ENCODE assay signal across 8 cellular contexts in the genomic region with DNA sequence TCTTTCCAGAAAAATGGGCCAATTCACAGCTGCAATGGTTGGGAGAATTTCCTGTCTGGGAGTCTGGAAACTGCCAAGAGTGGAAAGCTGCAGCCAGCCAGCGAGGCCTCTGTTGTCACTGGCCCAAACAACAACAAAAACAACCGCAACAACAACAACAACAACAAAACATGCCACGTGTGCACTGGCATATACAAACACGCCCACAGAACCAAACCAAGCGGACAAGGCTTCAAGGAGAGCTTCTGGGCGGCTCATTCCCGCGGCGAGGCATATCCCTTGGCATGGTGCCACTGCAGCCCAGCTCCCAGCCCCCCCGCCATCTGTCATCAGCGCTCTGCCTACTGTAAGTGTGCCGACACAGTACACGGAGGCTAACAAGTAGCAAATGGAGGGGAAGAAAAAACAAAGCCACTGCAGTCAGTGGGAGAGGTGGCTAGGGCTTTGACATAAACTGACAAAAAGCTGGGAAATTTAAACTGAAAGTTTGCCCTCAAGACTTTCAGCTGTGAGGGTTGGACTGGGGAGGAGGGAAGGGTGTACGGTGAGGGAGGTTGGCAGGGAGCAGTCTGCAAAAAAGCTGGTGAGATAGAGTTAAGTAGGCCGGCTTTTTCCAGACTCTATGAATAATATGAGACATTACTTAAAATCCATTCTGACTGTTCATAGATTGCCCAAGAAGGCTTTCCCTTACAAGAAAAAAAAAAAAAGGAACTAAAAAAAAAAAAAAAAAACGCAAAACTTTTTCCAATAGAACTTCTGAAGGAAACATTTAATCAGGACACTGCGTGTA.
DNase-seq lines count a peak whose midpoint lies in the region; ATAC-seq and TF ChIP-seq lines count a peak whose summit lies in the region.

No MANE protein-coding gene starts in this region.

- H3K23ac ChIP-seq in neuronal stem cell (ENCODE audit: low read depth, low read length, poor library complexity) = no peak overlapping the region

- ATAC-seq in HG02973 (IDR thresholded peaks at IDR 0.05; ENCODE audit: unreplicated experiment) = no peak

- no peak overlapping the region for H2BK12ac ChIP-seq in neuronal stem cell (ENCODE audit: low read length)

- no peak overlapping the region for H3K27ac ChIP-seq in neuronal stem cell (replicated peaks; ENCODE audit: low read length)

- H3K4me3 ChIP-seq in epithelial cell of proximal tubule (ENCODE audit: low read depth, low read length) (peak overlapping the region; percentile 52), neuronal stem cell (ENCODE audit: low read length in 2 of 2) (no peak overlapping the region), H7 (ENCODE audit: insufficient read depth, low read depth, low read length) (no peak overlapping the region)

- H2BK5ac ChIP-seq in neuronal stem cell (ENCODE audit: low read length) = no peak overlapping the region

- peak overlapping the region; percentile 11 for H2BK15ac ChIP-seq in neuronal stem cell (ENCODE audit: low read length)

- H3K18ac ChIP-seq in neuronal stem cell (ENCODE audit: low read length) = peak overlapping the region; percentile 22

- no peaks in the 10 kb centered on the region for H3K79me1 ChIP-seq in neuronal stem cell (ENCODE audit: low read depth, low read length)

- H3K9ac ChIP-seq in neuronal stem cell (ENCODE audit: low read depth, low read length, poor library complexity) = no peak overlapping the region

- H4K91ac ChIP-seq in neuronal stem cell (ENCODE audit: low read depth, low read length, poor library complexity) = no peak overlapping the region

- peaks cover 0 to 2% of the 10 kb centered on the region in 2 donors for H3K9me3 ChIP-seq in neuronal stem cell (replicated peaks in 1 of 2; ENCODE audit: control insufficient read depth in 2 of 2, insufficient read depth in 1 of 2, low read depth in 1 of 2, low read length in 2 of 2)

- H3K4me1 ChIP-seq in neuronal stem cell (ENCODE audit: control insufficient read depth in 2 of 2, insufficient read depth in 1 of 2, low read depth in 1 of 2, low read length in 2 of 2) = peaks cover 3% of the 10 kb centered on the region in 2 donors

- H4K8ac ChIP-seq in neuronal stem cell (ENCODE audit: low read depth, low read length) = no peak overlapping the region

- DNase-seq in H4 (ENCODE audit: low spot score) (peak; percentile 56), NCI-H774 (lab: John Stamatoyannopoulos, UW) (peak; percentile 69), epithelial cell of proximal tubule (ENCODE audit: low read depth) (no peak), neuronal stem cell (ENCODE audit: low spot score) (no peak), Kasumi-1 (lab: John Stamatoyannopoulos, UW) (no peak), H7 (no peak), AML-193 (lab: John Stamatoyannopoulos, UW) (no peak)

- H3K4me2 ChIP-seq in neuronal stem cell (ENCODE audit: insufficient read depth, low read length, poor library complexity, severe bottlenecking) = no peak overlapping the region

- H3K27me3 ChIP-seq in neuronal stem cell (ENCODE audit: control insufficient read depth in 3 of 3, insufficient read depth in 3 of 3, low read depth in 1 of 3, low read length in 3 of 3) (no peaks in the 10 kb centered on the region), H7 (ENCODE audit: control insufficient read depth, insufficient read depth, low read length) (no peaks in the 10 kb centered on the region)

- H3K14ac ChIP-seq in neuronal stem cell (ENCODE audit: low read length) = no peak overlapping the region

- peak overlapping the region; percentile 57 for H2AFZ ChIP-seq in neuronal stem cell (ENCODE audit: low read length)

- no peak overlapping the region for H3K4ac ChIP-seq in neuronal stem cell (ENCODE audit: low read length)

- no CpG with 5 or more reads among the region's 17 CpGs for WGBS in neuronal stem cell (ENCODE audit: extremely low coverage in 2 of 2, insufficient read length in 2 of 2, insufficient replicate concordance in 1 of 2), 2 donors

- no peak overlapping the region for H2AK5ac ChIP-seq in neuronal stem cell (ENCODE audit: low read depth, low read length)

- TF ChIP-seq CTCF in epithelial cell of proximal tubule (conservative IDR thresholded peaks at IDR 0.05; ENCODE audit: low read depth, low read length) = no peak

- H3K36me3 ChIP-seq in neuronal stem cell (replicated peaks in 1 of 2; ENCODE audit: control insufficient read depth in 2 of 2, insufficient read depth in 2 of 2, low read length in 2 of 2) (no peaks in the 10 kb centered on the region), H7 (replicated peaks; ENCODE audit: control insufficient read depth, insufficient read depth, low read length) (no peaks in the 10 kb centered on the region)

- no peak overlapping the region for H2BK120ac ChIP-seq in neuronal stem cell (ENCODE audit: low read depth, low read length)

Comparison
In these comparisons a context has a peak if more than half of its experiments do, and no peak if none do; other contexts are left out.
1. DNase-seq: peak in H4 (single experiment) and NCI-H774 (single experiment); none in epithelial cell of proximal tubule (single experiment), neuronal stem cell (single experiment), Kasumi-1 (0 of 2), H7 (single experiment) and AML-193 (0 of 2).